10 cellular contexts compared by ENCODE assay signal in genomic region chr4:183816077-183816476, GRCh38.
"Had no signal": no experiment of that assay in that cellular context is flagged by ENCODE, and none has a peak within 500 bp of the region (broad histone marks: within the 10 kb centered on the region; RNA-seq: fewer than 3 reads in every experiment).

No MANE protein-coding gene starts in this region.

- H3K4me2 ChIP-seq: GM23338 had no signal

- FAIRE-seq: H1, H54 had no signal

- ATAC-seq: GM23338, HCT116 had no signal

- H2AFZ ChIP-seq: GM23248, GM23338 had no signal

- H3K9ac ChIP-seq: GM23248 had no signal

- H3K27ac ChIP-seq: GM23248 had no signal

- DNase-seq: GM23248, GOT3, H9, HCEC 1CT, HFFc6 had no signal

- H3K4me1 ChIP-seq: HAP-1 had no signal

- H3K9me3 ChIP-seq: HAP-1 had no signal

- H3K4me3 ChIP-seq: GM23248, GM23338, HAP-1 had no signal

- H3K36me3 ChIP-seq: HAP-1 had no signal
